8 cellular contexts compared by ENCODE assay signal in genomic region chr19:1067341-1068103, GRCh38. TPM values are rescaled to one million over a fixed set of nuclear protein-coding genes. Genes with fewer than 3 reads are reported as not detected.
DNase-seq lines count a peak whose midpoint lies in the region; ATAC-seq and TF ChIP-seq lines count a peak whose summit lies in the region.

No MANE protein-coding gene starts in this region.

- H3K36me3 Mint-ChIP-seq in activated CD4-positive, alpha-beta T cell treated with anti-CD3 and anti-CD28 coated beads for 36 hours (ENCODE audit: low read depth), result peaks cover 28% of the 10 kb centered on the region
- H3K36me3 Mint-ChIP-seq in central memory CD8-positive, alpha-beta T cell (ENCODE audit: insufficient read depth), result peaks cover 56% of the 10 kb centered on the region

- H3K4me1 Mint-ChIP-seq in activated CD4-positive, alpha-beta T cell treated with anti-CD3 and anti-CD28 coated beads for 36 hours, result peaks cover 45% of the 10 kb centered on the region
- H3K4me1 Mint-ChIP-seq in central memory CD8-positive, alpha-beta T cell, result peaks cover 54% of the 10 kb centered on the region

- H3K27ac ChIP-seq in OCI-LY3 (ENCODE audit: low read length) (peak overlapping the region; percentile 77), neutrophil (peak overlapping the region; percentile 95), uterus (no peak overlapping the region)

- intact Hi-C loops in activated CD4-positive, alpha-beta T cell treated with anti-CD3 and anti-CD28 coated beads for 36 hours (cut with DNase I, micrococcal nuclease), result loop anchor here (1.0 to 10.0 kb wide), 15 partner anchors 10 to 787 kb away; partner anchors contain the start of genes ABCA7 (in 1 of the 2), ATP5F1D (in 1 of the 2), CNN2 (in 1 of the 2) and GPX4 (in 1 of the 2)
- intact Hi-C loops in uterus (cut with DNase I; ENCODE audit: low total_unique reads), result no loop called here

- no peaks in the 10 kb centered on the region for H4K20me1 ChIP-seq in OCI-LY3 (ENCODE audit: insufficient read depth, low read length)

- H3K4me1 ChIP-seq in OCI-LY3 (ENCODE audit: low read length) (peaks cover 25% of the 10 kb centered on the region), neutrophil (ENCODE audit: control insufficient read depth in 1 of 2, insufficient read depth in 1 of 2, low read depth in 1 of 2, low read length in 1 of 2) (peaks cover 72 to 81% of the 10 kb centered on the region in 2 experiments), uterus (peaks cover 0 to 21% of the 10 kb centered on the region in 2 donors)

- peak overlapping the region; percentile 95 for H3K4me3 ChIP-seq in OCI-LY3 (ENCODE audit: low read length)
- H3K4me3 ChIP-seq in neutrophil (ENCODE audit: low read depth in 1 of 2, low read length in 1 of 2), result peak overlapping the region; percentile 96 to 98
- no peak overlapping the region for H3K4me3 ChIP-seq in uterus

- H2AFZ ChIP-seq in OCI-LY3 (ENCODE audit: low read depth, low read length), result no peak overlapping the region

- H3K9me3 ChIP-seq in OCI-LY3 (ENCODE audit: insufficient read depth, low read length) (no peaks in the 10 kb centered on the region), neutrophil (no peaks in the 10 kb centered on the region), uterus (no peaks in the 10 kb centered on the region)

- POLR2A ChIA-PET in activated CD4-positive, alpha-beta T cell treated with anti-CD3 and anti-CD28 coated beads for 36 hours (lab: Charles Lee), result interaction anchor here (0.9 to 2.1 kb wide), 6 partner anchors 8 to 201 kb away, joined by 3 to 8 read pairs (median 4); partner anchors contain the start of gene CIRBP

- peak; percentile 20 for ATAC-seq in activated CD4-positive, alpha-beta T cell treated with anti-CD3 and anti-CD28 coated beads for 36 hours
- peak; percentile 63 for ATAC-seq in central memory CD8-positive, alpha-beta T cell (replicated peaks; ENCODE audit: extremely low read depth, poor library complexity, severe bottlenecking)
- ATAC-seq in GM19328 (IDR thresholded peaks at IDR 0.05; ENCODE audit: unreplicated experiment), result no peak

- TF ChIP-seq POLR2A in uterus (IDR thresholded peaks at IDR 0.05), result no peak

- peak overlapping the region; percentile 98 for H3K4me2 ChIP-seq in OCI-LY3 (ENCODE audit: low read length)

- peaks cover 31% of the 10 kb centered on the region for H3K79me2 ChIP-seq in OCI-LY3 (ENCODE audit: low read length)

- peaks cover 15% of the 10 kb centered on the region for H3K36me3 ChIP-seq in OCI-LY3 (replicated peaks; ENCODE audit: low read depth, low read length)
- H3K36me3 ChIP-seq in neutrophil, result peaks cover 72% of the 10 kb centered on the region
- no peaks in the 10 kb centered on the region for H3K36me3 ChIP-seq in uterus

- H3K27me3 ChIP-seq in OCI-LY3 (ENCODE audit: low read depth, low read length), result no peaks in the 10 kb centered on the region
- H3K27me3 ChIP-seq in neutrophil, result no peaks in the 10 kb centered on the region
- peaks cover 21 to 50% of the 10 kb centered on the region in 2 donors for H3K27me3 ChIP-seq in uterus

- no peaks in the 10 kb centered on the region for H3K27me3 Mint-ChIP-seq in activated CD4-positive, alpha-beta T cell treated with anti-CD3 and anti-CD28 coated beads for 36 hours
- no peaks in the 10 kb centered on the region for H3K27me3 Mint-ChIP-seq in central memory CD8-positive, alpha-beta T cell

- peak overlapping the region; percentile 85 for H3K4me3 Mint-ChIP-seq in activated CD4-positive, alpha-beta T cell treated with anti-CD3 and anti-CD28 coated beads for 36 hours
- peak overlapping the region; percentile 87 for H3K4me3 Mint-ChIP-seq in central memory CD8-positive, alpha-beta T cell

- CTCF ChIA-PET in activated CD4-positive, alpha-beta T cell treated with anti-CD3 and anti-CD28 coated beads for 36 hours (lab: Charles Lee), result interaction anchor here (0.5 to 3.3 kb wide), 8 partner anchors 8 to 202 kb away, joined by 3 to 26 read pairs (median 3); partner anchors contain the start of gene CIRBP

- peak overlapping the region; percentile 93 for H3K9ac ChIP-seq in OCI-LY3 (ENCODE audit: low read length)

- no peak for DNase-seq in activated CD4-positive, alpha-beta T cell treated with anti-CD3 and anti-CD28 coated beads for 36 hours
- DNase-seq in activated CD4-positive, alpha-beta T cell treated with anti-CD3 and anti-CD28 coated beads for 4 hours, result no peak
- DNase-seq in central memory CD8-positive, alpha-beta T cell (ENCODE audit: low spot score in 2 of 2), result peak; percentile 70 to 80
- DNase-seq in uterus (no peak), amygdala (lab: John Stamatoyannopoulos, UW) (no peak)

- H3K9me3 Mint-ChIP-seq in activated CD4-positive, alpha-beta T cell treated with anti-CD3 and anti-CD28 coated beads for 36 hours (ENCODE audit: low read depth), result no peaks in the 10 kb centered on the region
- H3K9me3 Mint-ChIP-seq in central memory CD8-positive, alpha-beta T cell, result no peaks in the 10 kb centered on the region

- TF ChIP-seq CTCF in OCI-LY3 (IDR thresholded peaks at IDR 0.05; ENCODE audit: low read depth, low read length) (no peak), neutrophil (IDR thresholded peaks at IDR 0.05) (no peak), uterus (IDR thresholded peaks at IDR 0.05) (no peak)

- peak overlapping the region; percentile 85 for H3K27ac Mint-ChIP-seq in activated CD4-positive, alpha-beta T cell treated with anti-CD3 and anti-CD28 coated beads for 36 hours
- H3K27ac Mint-ChIP-seq in central memory CD8-positive, alpha-beta T cell (ENCODE audit: low read depth), result peak overlapping the region; percentile 91

RNA-seq across cellular contexts. Expression of gene ARHGAP45, which starts 0.6 kb away (rescaled TPM):
- total RNA-seq in activated CD4-positive, alpha-beta T cell treated with anti-CD3 and anti-CD28 coated beads for 36 hours, result 100 to 1,000 TPM; 107 to 137 TPM
- total RNA-seq in uterus, result 100 to 1,000 TPM in 1 of 4 donors, 1 to 10 TPM in 3; 4.1 to 154 (median 8.6) TPM

RNA-seq across cellular contexts. Expression of gene ABCA7, which starts 27.6 kb away (rescaled TPM):
- 10 to 100 TPM; 14.4 to 16.9 TPM for total RNA-seq in activated CD4-positive, alpha-beta T cell treated with anti-CD3 and anti-CD28 coated beads for 36 hours
- total RNA-seq in uterus, result 10 to 100 TPM in 1 of 4 donors, 1 to 10 TPM in 2, under 1 TPM in 1; 0.59 to 10.4 (median 2.7) TPM

RNA-seq across cellular contexts. Expression of gene POLR2E, which starts 27.7 kb away (rescaled TPM):
- 100 to 1,000 TPM; 171 to 229 TPM for total RNA-seq in activated CD4-positive, alpha-beta T cell treated with anti-CD3 and anti-CD28 coated beads for 36 hours
- total RNA-seq in uterus, result 100 to 1,000 TPM in 1 of 4 donors, 10 to 100 TPM in 3; 13.6 to 112 (median 59.8) TPM

RNA-seq across cellular contexts. Expression of gene GPX4, which starts 36.3 kb away (rescaled TPM):
- total RNA-seq in activated CD4-positive, alpha-beta T cell treated with anti-CD3 and anti-CD28 coated beads for 36 hours, result 100 to 1,000 TPM; 192 to 218 TPM
- total RNA-seq in uterus, result 100 to 1,000 TPM in 3 of 4 donors, 10 to 100 TPM in 1; 68.2 to 357 (median 163) TPM

RNA-seq across cellular contexts. Expression of gene CNN2, which starts 41.1 kb away (rescaled TPM):
- 100 to 1,000 TPM; 108 to 130 TPM for total RNA-seq in activated CD4-positive, alpha-beta T cell treated with anti-CD3 and anti-CD28 coated beads for 36 hours
- total RNA-seq in uterus, result 100 to 1,000 TPM in 2 of 4 donors, 10 to 100 TPM in 2; 14.3 to 186 (median 88.5) TPM

Comparison
In these comparisons a context has a peak if more than half of its experiments do, and no peak if none do; other contexts are left out.
1. DNase-seq: peak in central memory CD8-positive, alpha-beta T cell (2 of 2); none in activated CD4-positive, alpha-beta T cell treated with anti-CD3 and anti-CD28 coated beads for 36 hours (single experiment), activated CD4-positive, alpha-beta T cell treated with anti-CD3 and anti-CD28 coated beads for 4 hours (0 of 2), uterus (0 of 2) and amygdala (0 of 56).
2. H3K27ac ChIP-seq: peak in OCI-LY3 (single experiment) and neutrophil (single experiment); none in uterus (0 of 2).
3. H3K4me3 ChIP-seq: peak in OCI-LY3 (single experiment) and neutrophil (2 of 2); none in uterus (0 of 2).